ENCODE assay signal across 14 cellular contexts in the genomic region with DNA sequence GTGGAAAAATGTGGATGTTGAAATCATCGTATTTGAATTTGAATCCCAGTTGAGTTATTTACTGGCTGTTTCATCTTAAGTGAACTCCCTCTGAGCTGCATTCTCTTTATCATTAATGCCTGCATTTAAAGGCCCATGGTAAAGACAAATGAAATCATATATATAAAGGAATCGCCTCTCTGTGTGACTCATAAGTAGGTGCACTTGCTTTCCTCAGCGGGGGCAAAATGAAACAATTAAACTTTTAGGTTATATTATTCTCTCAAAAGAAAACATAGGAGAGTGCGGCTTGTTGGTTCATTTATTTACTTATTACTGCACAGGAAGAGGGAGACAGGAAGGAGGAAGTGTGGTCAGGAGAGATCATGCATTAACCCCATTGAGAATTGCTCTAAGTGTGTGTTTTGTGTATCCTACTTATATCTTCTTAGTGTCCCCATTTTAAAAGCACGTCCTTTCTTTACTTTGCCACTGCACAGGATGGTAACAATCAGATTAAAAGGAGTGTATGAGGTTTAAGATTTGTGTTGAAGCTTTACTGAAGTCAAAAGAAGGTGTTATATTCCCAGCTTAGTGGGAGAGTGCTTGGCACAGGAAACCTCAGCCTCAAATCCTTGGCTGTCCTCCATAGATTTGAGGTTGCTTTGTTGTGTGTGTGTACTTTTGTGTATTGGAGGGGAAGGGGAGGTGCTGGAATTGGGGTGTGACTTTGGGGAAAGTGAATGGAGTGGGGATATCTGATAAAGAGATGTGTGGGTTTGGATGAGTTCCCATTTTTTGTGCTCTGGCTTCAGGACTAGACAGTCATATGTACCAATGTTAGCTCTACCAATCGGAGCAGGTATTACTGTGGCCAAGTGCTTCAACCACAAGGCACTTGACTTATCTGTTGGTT.
DNase-seq lines count a peak whose midpoint lies in the region; ATAC-seq and TF ChIP-seq lines count a peak whose summit lies in the region.
"Had no signal": no experiment of that assay in that cellular context is flagged by ENCODE, and none has a peak within 500 bp of the region (broad histone marks: within the 10 kb centered on the region; RNA-seq: fewer than 3 reads in every experiment).

No MANE protein-coding gene starts in this region.

- peaks cover 2 to 15% of the 10 kb centered on the region in 2 donors for H3K36me3 Mint-ChIP-seq in activated T-cell treated with anti-CD3 and anti-CD28 coated beads, Interleukin-2, amount 50 U/mL, for 72 hours (ENCODE audit: insufficient read depth in 2 of 2)

- peak overlapping the region; percentile 96 for H3K27ac ChIP-seq in PC-3 (ENCODE audit: low read length)
- no peak overlapping the region for H3K27ac ChIP-seq in brain microvascular endothelial cell
- H3K27ac ChIP-seq in neuronal stem cell (replicated peaks; ENCODE audit: low read length) = no peak overlapping the region
- H3K27ac ChIP-seq: adrenal gland, tibial nerve had no signal

- H3K36me3 ChIP-seq in PC-3 (ENCODE audit: low read depth, low read length) = no peaks in the 10 kb centered on the region
- no peaks in the 10 kb centered on the region for H3K36me3 ChIP-seq in brain microvascular endothelial cell (replicated peaks)
- H3K36me3 ChIP-seq in neuronal stem cell (replicated peaks in 1 of 2; ENCODE audit: control insufficient read depth in 2 of 2, insufficient read depth in 2 of 2, low read length in 2 of 2) = no peaks in the 10 kb centered on the region
- H3K36me3 ChIP-seq: adrenal gland, Peyer's patch, tibial nerve had no signal

- WGBS in neuronal stem cell (ENCODE audit: extremely low coverage in 2 of 2, insufficient read length in 2 of 2, insufficient replicate concordance in 1 of 2), 2 donors = no CpG with 5 or more reads among the region's 6 CpGs

- H4K20me1 ChIP-seq in PC-3 (ENCODE audit: low read length) = no peaks in the 10 kb centered on the region

- H2AFZ ChIP-seq in PC-3 (ENCODE audit: low read length) = peak overlapping the region; percentile 69
- H2AFZ ChIP-seq in neuronal stem cell (ENCODE audit: low read length) = peak overlapping the region; percentile 49

- POLR2A ChIA-PET in PC-3 (lab: Charles Lee; ENCODE audit: unreplicated experiment) = no interaction called here

- no peak overlapping the region for H3K14ac ChIP-seq in neuronal stem cell (ENCODE audit: low read length)

- H2AK5ac ChIP-seq in neuronal stem cell (ENCODE audit: low read depth, low read length) = no peak overlapping the region

- TF ChIP-seq CTCF in PC-3 (conservative IDR thresholded peaks at IDR 0.05; ENCODE audit: low read depth, low read length) (no peak), brain microvascular endothelial cell (IDR thresholded peaks at IDR 0.05; ENCODE audit: low read depth, low read length, missing control alignments) (no peak), omental fat pad (IDR thresholded peaks at IDR 0.05) (no peak)

- H3K27ac Mint-ChIP-seq in activated T-cell treated with anti-CD3 and anti-CD28 coated beads, Interleukin-2, amount 50 U/mL, for 72 hours = peak overlapping the region; percentile 78

- H3K4ac ChIP-seq in neuronal stem cell (ENCODE audit: low read length) = no peak overlapping the region

- no peaks in the 10 kb centered on the region for H3K9me3 ChIP-seq in PC-3 (ENCODE audit: low read length)
- peaks cover 0 to 8% of the 10 kb centered on the region in 2 donors for H3K9me3 ChIP-seq in neuronal stem cell (replicated peaks in 1 of 2; ENCODE audit: control insufficient read depth in 2 of 2, insufficient read depth in 1 of 2, low read depth in 1 of 2, low read length in 2 of 2)
- H3K9me3 ChIP-seq: adrenal gland, Peyer's patch, tibial nerve had no signal

- peaks cover 7 to 10% of the 10 kb centered on the region in 2 donors for H3K9me3 Mint-ChIP-seq in activated T-cell treated with anti-CD3 and anti-CD28 coated beads, Interleukin-2, amount 50 U/mL, for 72 hours

- 0 out of 2 replicates have a peak, but pooled peaks cover 4% of the 10 kb centered on the region for H3K9me2 ChIP-seq in PC-3 (replicated peaks; ENCODE audit: low read length)

- H3K27me3 ChIP-seq in PC-3 (ENCODE audit: low read length) (no peaks in the 10 kb centered on the region), brain microvascular endothelial cell (replicated peaks) (no peaks in the 10 kb centered on the region), neuronal stem cell (ENCODE audit: control insufficient read depth in 3 of 3, insufficient read depth in 3 of 3, low read depth in 1 of 3, low read length in 3 of 3) (no peaks in the 10 kb centered on the region)
- H3K27me3 ChIP-seq: adrenal gland, Peyer's patch, tibial nerve had no signal

- in situ Hi-C loops in brain microvascular endothelial cell (cut with HindIII; ENCODE audit: low pct_ligation_motif_present, low sequenced_read_pairs) = no loop called here

- CTCF ChIA-PET in PC-3 (lab: Charles Lee) = interaction anchor here (0.6 kb wide), 1 partner anchor 696 kb away, joined by 7 read pairs; no protein-coding TSS in a partner anchor

- no peak overlapping the region for H2BK5ac ChIP-seq in neuronal stem cell (ENCODE audit: low read length)

- H4K91ac ChIP-seq in neuronal stem cell (ENCODE audit: low read depth, low read length, poor library complexity) = no peak overlapping the region

- no peak overlapping the region for H2BK12ac ChIP-seq in neuronal stem cell (ENCODE audit: low read length)

- H3K4me2 ChIP-seq in PC-3 (ENCODE audit: low read length) (peak overlapping the region; percentile 55), neuronal stem cell (ENCODE audit: insufficient read depth, low read length, poor library complexity, severe bottlenecking) (no peak overlapping the region)

- peak overlapping the region; percentile 68 for H3K9ac ChIP-seq in PC-3 (ENCODE audit: low read length)
- no peak overlapping the region for H3K9ac ChIP-seq in neuronal stem cell (ENCODE audit: low read depth, low read length, poor library complexity)

- H3K4me1 ChIP-seq in PC-3 (ENCODE audit: insufficient read depth, low read length) (peaks cover 24% of the 10 kb centered on the region), neuronal stem cell (ENCODE audit: control insufficient read depth in 2 of 2, insufficient read depth in 1 of 2, low read depth in 1 of 2, low read length in 2 of 2) (peaks cover 1 to 9% of the 10 kb centered on the region in 2 donors)
- H3K4me1 ChIP-seq: adrenal gland, Peyer's patch, tibial nerve had no signal

- no peak for DNase-seq in activated T-cell treated with anti-CD3 and anti-CD28 coated beads, Interleukin-2, amount 50 U/mL, for 72 hours
- no peak for DNase-seq in activated T-cell treated with anti-CD3 and anti-CD28 coated beads, Interleukin-2, amount 50 U/mL, for 48 hours
- DNase-seq in PC-3 = peak; percentile 80
- peak; percentile 36 for DNase-seq in brain microvascular endothelial cell
- DNase-seq in neuronal stem cell (ENCODE audit: low spot score) = no peak
- DNase-seq in stimulated activated CD4-positive, alpha-beta T cell treated with anti-CD3 and anti-CD28 coated beads, Interleukin-4, amount 100 ng/mL, for 1 hour = no peak
- no peak for DNase-seq in omental fat pad (ENCODE audit: low spot score)
- DNase-seq in CD1c-positive myeloid dendritic cell (ENCODE audit: extremely low spot score) = no peak
- DNase-seq: activated CD4-positive, CD25-positive, alpha-beta regulatory T cell; adrenal gland; kidney; NCI-H1694; Peyer's patch had no signal

- no TSS peak for BruUV-seq in PC-3 (replicated peaks; lab: Mats Ljungman, UMichigan)

- H3K4me3 Mint-ChIP-seq in activated T-cell treated with anti-CD3 and anti-CD28 coated beads, Interleukin-2, amount 50 U/mL, for 72 hours = peak overlapping the region; percentile 32 to 40

- no peak overlapping the region for H3K18ac ChIP-seq in neuronal stem cell (ENCODE audit: low read length)

- H3K23ac ChIP-seq in neuronal stem cell (ENCODE audit: low read depth, low read length, poor library complexity) = no peak overlapping the region

- H3K27me3 Mint-ChIP-seq in activated T-cell treated with anti-CD3 and anti-CD28 coated beads, Interleukin-2, amount 50 U/mL, for 72 hours (ENCODE audit: low read depth) = no peaks in the 10 kb centered on the region

- H3K4me3 ChIP-seq in PC-3 (ENCODE audit: low read length) = peak overlapping the region; percentile 15; the same call in 1 of the 2 replicates
- H3K4me3 ChIP-seq in brain microvascular endothelial cell (ENCODE audit: low read depth, low read length) = no peak overlapping the region
- no peak overlapping the region for H3K4me3 ChIP-seq in neuronal stem cell (ENCODE audit: low read length in 2 of 2)
- H3K4me3 ChIP-seq: adrenal gland, Peyer's patch, tibial nerve had no signal

- H4K8ac ChIP-seq in neuronal stem cell (ENCODE audit: low read depth, low read length) = no peak overlapping the region

- peaks cover 4% of the 10 kb centered on the region for H3F3A ChIP-seq in PC-3 (ENCODE audit: low read length, unreplicated experiment)

- H3K79me2 ChIP-seq in PC-3 (ENCODE audit: low read length) = no peaks in the 10 kb centered on the region

- ATAC-seq in activated T-cell treated with anti-CD3 and anti-CD28 coated beads, Interleukin-2, amount 50 U/mL, for 72 hours (replicated peaks in 1 of 2) = no peak
- ATAC-seq in PC-3 = peak; percentile 87
- ATAC-seq in omental fat pad (ENCODE audit: low FRiP score) = no peak

- no peaks in the 10 kb centered on the region for H3K79me1 ChIP-seq in neuronal stem cell (ENCODE audit: low read depth, low read length)

- H2BK120ac ChIP-seq in neuronal stem cell (ENCODE audit: low read depth, low read length) = no peak overlapping the region

- no peak overlapping the region for H2BK15ac ChIP-seq in neuronal stem cell (ENCODE audit: low read length)

- H3K4me1 Mint-ChIP-seq in activated T-cell treated with anti-CD3 and anti-CD28 coated beads, Interleukin-2, amount 50 U/mL, for 72 hours (ENCODE audit: low read depth) = peaks cover 26% of the 10 kb centered on the region

- intact Hi-C loops in PC-3 (cut with micrococcal nuclease) = loop anchor here (1.0 kb wide), 1 partner anchor 130 kb away; no protein-coding TSS in a partner anchor

Comparison
In these comparisons a context has a peak if more than half of its experiments do, and no peak if none do; other contexts are left out.
1. DNase-seq: peak in PC-3 (single experiment) and brain microvascular endothelial cell (single experiment); none in activated T-cell treated with anti-CD3 and anti-CD28 coated beads, Interleukin-2, amount 50 U/mL, for 72 hours (0 of 2), activated T-cell treated with anti-CD3 and anti-CD28 coated beads, Interleukin-2, amount 50 U/mL, for 48 hours (0 of 2), neuronal stem cell (single experiment), stimulated activated CD4-positive, alpha-beta T cell treated with anti-CD3 and anti-CD28 coated beads, Interleukin-4, amount 100 ng/mL, for 1 hour (single experiment), omental fat pad (single experiment) and CD1c-positive myeloid dendritic cell (single experiment).